ENCODE assay signal across 9 cellular contexts in genomic region chr14:63174760-63175191, GRCh38. TPM values are rescaled to one million over a fixed set of nuclear protein-coding genes. Genes with fewer than 3 reads are reported as not detected.
DNase-seq lines count a peak whose midpoint lies in the region; ATAC-seq and TF ChIP-seq lines count a peak whose summit lies in the region.
"Had no signal": no experiment of that assay in that cellular context is flagged by ENCODE, and none has a peak within 500 bp of the region (broad histone marks: within the 10 kb centered on the region; RNA-seq: fewer than 3 reads in every experiment).

No MANE protein-coding gene starts in this region.

- ATAC-seq in GM21390 (IDR thresholded peaks at IDR 0.05; ENCODE audit: unreplicated experiment), result no peak

- no peaks in the 10 kb centered on the region for H3K36me3 ChIP-seq in ascending aorta
- no peaks in the 10 kb centered on the region for H3K36me3 ChIP-seq in tibial artery

- H3K27ac ChIP-seq in ascending aorta (no peak overlapping the region), tibial artery (no peak overlapping the region)

- H3K4me3 ChIP-seq in GM12875 (ENCODE audit: low read depth, low read length) (no peak overlapping the region), ascending aorta (no peak overlapping the region), tibial artery (no peak overlapping the region)

- intact Hi-C loops in ascending aorta (cut with DNase I) (loop anchor here (1.0 to 10.0 kb wide), 2 partner anchors 102 to 190 kb away; no protein-coding TSS in a partner anchor), tibial artery (cut with DNase I; ENCODE audit: low total_unique reads) (loop anchor here (2.0 kb wide), 1 partner anchor 98 kb away; no protein-coding TSS in a partner anchor)

- peak; percentile 34; the same call in 1 of the 2 replicates for TF ChIP-seq CTCF in GM12875 (IDR thresholded peaks at IDR 0.05; ENCODE audit: borderline replicate concordance, insufficient read depth, low read depth, low read length)
- peak; percentile 31 to 65 (median 40) for TF ChIP-seq CTCF in ascending aorta (IDR thresholded peaks at IDR 0.05)
- TF ChIP-seq CTCF in tibial artery (IDR thresholded peaks at IDR 0.05), result peak; percentile 58 to 67

- peak; percentile 59 for DNase-seq in NCI-H187 treated with DMSO at 0.1 percent for 48 hours (lab: John Stamatoyannopoulos, UW)
- no peak for DNase-seq in ascending aorta (ENCODE audit: low spot score in 2 of 2)
- DNase-seq in iPS DF 4.7 (ENCODE audit: extremely low read depth, low spot score), result peak; percentile 44
- no peak for DNase-seq in tibial artery
- no peak for DNase-seq in activated CD4-positive, alpha-beta T cell treated with anti-CD3 and anti-CD28 coated beads for 1 hour
- DNase-seq in NK-92 (lab: John Stamatoyannopoulos, UW; ENCODE audit: unreplicated experiment), result no peak

- peaks cover 0 to 5% of the 10 kb centered on the region in 2 donors for H3K4me1 ChIP-seq in ascending aorta
- peaks cover 0 to 7% (median 2%) of the 10 kb centered on the region in 4 donors for H3K4me1 ChIP-seq in tibial artery

- H3K27me3 ChIP-seq in ascending aorta, result no peaks in the 10 kb centered on the region
- H3K27me3 ChIP-seq in tibial artery, result no peaks in the 10 kb centered on the region

- H3K9me3 ChIP-seq in ascending aorta (no peaks in the 10 kb centered on the region), tibial artery (no peaks in the 10 kb centered on the region)

RNA-seq across cellular contexts. Expression of gene RHOJ, which starts 29.5 kb away (rescaled TPM):
- 12.9 TPM for total RNA-seq in ascending aorta
- total RNA-seq: T-helper 2 cell treated with Interferon-gamma antibody and Interleukin-4, amounts not matched to agents 100 ng/mL and 5 ng/mL, for 36 hours had no signal

Comparison
In these comparisons a context has a peak if more than half of its experiments do, and no peak if none do; other contexts are left out.
1. DNase-seq: peak in NCI-H187 treated with DMSO at 0.1 percent for 48 hours (single experiment) and iPS DF 4.7 (single experiment); none in ascending aorta (0 of 2), tibial artery (0 of 2), activated CD4-positive, alpha-beta T cell treated with anti-CD3 and anti-CD28 coated beads for 1 hour (single experiment) and NK-92 (single experiment).
2. Peak in every context shown above with its lines, with median percentiles within 50 percentile points of each other: CTCF ChIP-seq.